Comparison of ENCODE assay signal across 24 cellular contexts in the genomic region with DNA sequence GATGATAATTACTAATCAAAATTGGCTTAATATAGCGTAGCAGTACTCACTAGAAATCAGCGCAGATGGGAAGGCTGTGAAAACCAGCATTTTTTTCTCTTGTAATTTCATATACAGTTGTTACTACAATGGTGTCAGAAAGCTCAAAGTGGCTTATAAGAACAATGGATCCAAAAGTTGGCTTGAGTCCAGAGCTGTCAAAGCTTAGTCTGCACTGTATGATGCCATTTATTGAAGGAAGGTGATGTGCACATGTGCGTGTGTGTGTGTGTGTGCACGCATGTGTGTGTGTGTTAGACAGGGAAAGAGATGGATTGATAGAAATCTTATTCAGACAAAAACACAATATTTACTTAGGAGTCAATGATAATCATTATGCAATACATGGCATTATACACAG.
A peak's percentile ranks its signal among the peaks of the same experiment; 100 is the strongest.
DNase-seq lines count a peak whose midpoint lies in the region; ATAC-seq lines count a peak whose summit lies in the region.
"Had no signal": no experiment of that assay in that cellular context is flagged by ENCODE, and none has a peak within 500 bp of the region (broad histone marks: within the 10 kb centered on the region; RNA-seq: fewer than 3 reads in every experiment).

No MANE protein-coding gene starts in this region.

- DNase-seq in NCI-H146 (lab: John Stamatoyannopoulos, UW) (peak; percentile 18), NCI-H146 treated with DMSO at 0.1 percent for 48 hours (lab: John Stamatoyannopoulos, UW; ENCODE audit: unreplicated experiment) (no peak), NCI-H1417 (lab: John Stamatoyannopoulos, UW) (peak; percentile 68 to 93 (median 80)), NCI-H69 (lab: John Stamatoyannopoulos, UW) (peak; percentile 97), lung microvascular endothelial cell (ENCODE audit: low read depth in 2 of 2) (peak; percentile 75 to 85), inferior parietal cortex (ENCODE audit: extremely low spot score) (no peak)
- DNase-seq in activated CD8-positive, alpha-beta memory T cell treated with anti-CD3 and anti-CD28 coated beads for 24 hours = no peak
- DNase-seq: activated CD4-positive, alpha-beta T cell treated with anti-CD3 and anti-CD28 coated beads for 1 hour; activated gamma-delta T cell; activated T-cell treated with anti-CD3 and anti-CD28 coated beads, Interleukin-2, amount 50 U/mL, for 1 hour; BE2C; effector CD4-positive, alpha-beta T cell; EL; gastrocnemius medialis; hippocampal formation; left ventricle myocardium inferior; naive B cell; NCI-H1048; SHP77 treated with DMSO at 0.1 percent for 48 hours; stimulated activated CD4-positive, alpha-beta T cell treated with anti-CD3 and anti-CD28 coated beads, Interleukin-2, amount 100 ng/mL, for 24 hours; T-helper 1 cell had no signal

- ATAC-seq in GM19328 (IDR thresholded peaks at IDR 0.05; ENCODE audit: unreplicated experiment) = no peak
- ATAC-seq: A549, gastrocnemius medialis, Panc1 had no signal

Comparison
In these comparisons a context has a peak if more than half of its experiments do, and no peak if none do; other contexts are left out.
1. DNase-seq: peak in NCI-H146 (single experiment), NCI-H1417 (3 of 3), NCI-H69 (single experiment) and lung microvascular endothelial cell (2 of 2); none in NCI-H146 treated with DMSO at 0.1 percent for 48 hours (single experiment), inferior parietal cortex (single experiment) and activated CD8-positive, alpha-beta memory T cell treated with anti-CD3 and anti-CD28 coated beads for 24 hours (single experiment).